Comparison of ENCODE assay signal across 8 cellular contexts in the genomic region with DNA sequence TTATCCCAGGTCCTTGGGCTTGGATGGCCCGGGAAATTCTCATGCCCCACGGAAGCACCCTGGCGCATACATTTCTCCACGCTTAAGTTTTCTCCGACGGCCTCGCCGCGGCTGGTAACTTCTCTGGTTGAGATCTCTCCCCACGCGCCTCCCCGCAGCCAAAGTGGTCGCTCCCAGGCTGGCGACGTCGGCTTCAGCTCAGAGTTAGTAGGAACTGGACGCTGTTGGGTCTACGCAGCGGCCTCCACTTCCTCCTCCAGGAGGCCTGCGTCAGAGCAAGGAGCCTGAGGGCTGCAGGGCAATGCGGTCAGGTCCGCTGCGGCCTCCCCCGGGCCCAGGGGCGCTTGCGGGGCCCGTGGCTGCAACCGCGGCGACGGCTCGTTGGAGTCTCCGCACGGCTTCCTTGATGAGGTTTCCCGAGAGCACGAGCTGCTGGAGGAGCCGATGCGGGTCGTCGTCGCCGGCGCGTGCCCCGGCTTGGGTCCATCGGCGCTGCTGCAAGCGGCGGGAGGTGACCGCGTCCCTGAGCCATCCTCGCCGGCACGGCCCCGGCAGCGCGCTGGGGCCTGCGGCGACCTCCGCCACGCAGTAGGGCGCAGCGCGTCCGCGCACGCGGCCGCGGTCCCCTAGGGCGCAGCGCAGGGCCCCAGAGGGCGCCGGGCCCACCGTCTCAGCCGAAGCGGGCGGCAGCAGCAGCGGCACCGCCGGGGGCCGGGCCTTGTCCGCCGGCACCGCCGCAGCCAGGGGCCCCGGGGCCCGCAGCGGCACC. TPM values are rescaled to one million over a fixed set of nuclear protein-coding genes. Genes with fewer than 3 reads are reported as not detected.
A peak's percentile ranks its signal among the peaks of the same experiment; 100 is the strongest.
DNase-seq lines count a peak whose midpoint lies in the region; FAIRE-seq and TF ChIP-seq lines count a peak whose summit lies in the region.

No MANE protein-coding gene starts in this region.

- H4K20me1 ChIP-seq in neural cell (ENCODE audit: insufficient read depth), result no peaks in the 10 kb centered on the region

- TF ChIP-seq CTCF in fibroblast of pulmonary artery (IDR thresholded peaks at IDR 0.05; ENCODE audit: low read length, missing control alignments) (no peak), neural cell (IDR thresholded peaks at IDR 0.05; ENCODE audit: poor library complexity, severe bottlenecking) (no peak)

- peaks cover 29% of the 10 kb centered on the region for H3K36me3 Mint-ChIP-seq in activated T-cell treated with anti-CD3 and anti-CD28 coated beads, Interleukin-2, amount 50 U/mL, for 24 hours (ENCODE audit: low read depth)

- peak overlapping the region; percentile 90 for H3K4me3 Mint-ChIP-seq in activated T-cell treated with anti-CD3 and anti-CD28 coated beads, Interleukin-2, amount 50 U/mL, for 24 hours

- H2AFZ ChIP-seq in neural cell (ENCODE audit: low read depth, low read length), result no peak overlapping the region

- peak overlapping the region; percentile 93 for H3K9ac ChIP-seq in neural cell (ENCODE audit: low read length)

- no peaks in the 10 kb centered on the region for H3K9me3 Mint-ChIP-seq in activated T-cell treated with anti-CD3 and anti-CD28 coated beads, Interleukin-2, amount 50 U/mL, for 24 hours

- no peak for FAIRE-seq in HTR-8/SVneo (lab: Jason Lieb, UNC)

- peak overlapping the region; percentile 55 for H3K27ac ChIP-seq in neural cell (ENCODE audit: low read length)

- peaks cover 3% of the 10 kb centered on the region for H3F3A ChIP-seq in neural cell (ENCODE audit: insufficient read depth, low read length, poor library complexity, severe bottlenecking)

- DNase-seq in GDM1 (lab: John Stamatoyannopoulos, UW), result peak; percentile 29
- DNase-seq in H7, result peak; percentile 74
- peak; percentile 53 for DNase-seq in MG63
- peak; percentile 68 for DNase-seq in activated T-cell treated with anti-CD3 and anti-CD28 coated beads, Interleukin-2, amount 50 U/mL, for 24 hours
- peak; percentile 53 for DNase-seq in fibroblast of pulmonary artery (ENCODE audit: low read depth)
- DNase-seq in HTR-8/SVneo (ENCODE audit: insufficient read length, low spot score), result no peak
- DNase-seq in LoVo (ENCODE audit: low spot score), result no peak

- no peaks in the 10 kb centered on the region for H3K27me3 Mint-ChIP-seq in activated T-cell treated with anti-CD3 and anti-CD28 coated beads, Interleukin-2, amount 50 U/mL, for 24 hours

- peaks cover 47% of the 10 kb centered on the region for H3K4me1 Mint-ChIP-seq in activated T-cell treated with anti-CD3 and anti-CD28 coated beads, Interleukin-2, amount 50 U/mL, for 24 hours (ENCODE audit: low read depth)

- no peaks in the 10 kb centered on the region for H3K9me2 ChIP-seq in neural cell (ENCODE audit: insufficient read depth, low read length)

- TF ChIP-seq EP300 in neural cell (conservative IDR thresholded peaks at IDR 0.05; ENCODE audit: poor library complexity, severe bottlenecking), result no peak

- H3K4me3 ChIP-seq in H7 (ENCODE audit: insufficient read depth, low read depth, low read length) (peak overlapping the region; percentile 91), MG63 (peak overlapping the region; percentile 78), fibroblast of pulmonary artery (replicated peaks; ENCODE audit: low read depth, low read length) (peak overlapping the region; percentile 70), neural cell (ENCODE audit: low read length) (peak overlapping the region; percentile 97)

- H3K9me3 ChIP-seq in MG63, result no peaks in the 10 kb centered on the region
- H3K9me3 ChIP-seq in neural cell (ENCODE audit: low read length), result no peaks in the 10 kb centered on the region

- no peak for TF ChIP-seq RAD21 in neural cell (conservative IDR thresholded peaks at IDR 0.05)

- H3K79me2 ChIP-seq in neural cell (replicated peaks; ENCODE audit: insufficient read depth, low read length), result peaks cover 17% of the 10 kb centered on the region

- H3K27ac Mint-ChIP-seq in activated T-cell treated with anti-CD3 and anti-CD28 coated beads, Interleukin-2, amount 50 U/mL, for 24 hours, result peak overlapping the region; percentile 93

- H3K36me3 ChIP-seq in H7 (replicated peaks; ENCODE audit: control insufficient read depth, insufficient read depth, low read length) (peaks cover 4% of the 10 kb centered on the region), MG63 (peaks cover 9% of the 10 kb centered on the region), neural cell (ENCODE audit: insufficient read depth, low read length) (no peaks in the 10 kb centered on the region)

- H3K4me2 ChIP-seq in neural cell (ENCODE audit: low read length), result peak overlapping the region; percentile 82

- H3K27me3 ChIP-seq in H7 (ENCODE audit: control insufficient read depth, insufficient read depth, low read length) (peaks cover 2% of the 10 kb centered on the region; the same call in 1 of the 2 replicates), MG63 (peaks cover 6% of the 10 kb centered on the region), neural cell (ENCODE audit: insufficient read depth, low read depth, low read length) (peaks cover 47% of the 10 kb centered on the region)

TF ChIP-seq in neural cell, 6 proteins besides CTCF, POLR2A, EP300 and RAD21:
- no peak for TF ChIP-seq SMC3 (conservative IDR thresholded peaks at IDR 0.05; ENCODE audit: poor library complexity)
- peak; percentile 18 for TF ChIP-seq MXI1 (conservative IDR thresholded peaks at IDR 0.05; ENCODE audit: poor library complexity, severe bottlenecking)
TF ChIP-seq in neural cell: peak in this region for 1.

RNA-seq across cellular contexts. Expression of a gene that starts 0.7 kb away (rescaled TPM):
- 46.8 and 67.0 TPM in 2 replicates for total RNA-seq in H7 (2014; rRNA removed; shearing (Covaris generic))
- total RNA-seq in MG63 (2014; rRNA removed; shearing (Covaris generic); ENCODE audit: low replicate concordance), result 4.7 and 15.4 TPM in 2 replicates
- 13.9 and 18.5 TPM in 2 replicates for polyA plus RNA-seq in neural cell
- polyA minus RNA-seq in neural cell, result 22.9 and 26.1 TPM in 2 replicates

RNA-seq across cellular contexts. Expression of a gene that starts 14.7 kb away (rescaled TPM):
- total RNA-seq in H7 (2014; rRNA removed; shearing (Covaris generic)), result 5.2 and 6.2 TPM in 2 replicates
- 3.8 and 5.9 TPM in 2 replicates for total RNA-seq in MG63 (2014; rRNA removed; shearing (Covaris generic); ENCODE audit: low replicate concordance)
- polyA plus RNA-seq in neural cell, result 10.8 and 12.1 TPM in 2 replicates
- polyA minus RNA-seq in neural cell, result 19.0 and 24.8 TPM in 2 replicates

RNA-seq across cellular contexts. Expression of a gene that starts 41.3 kb away (rescaled TPM):
- 38.7 and 54.0 TPM in 2 replicates for total RNA-seq in H7 (2014; rRNA removed; shearing (Covaris generic))
- 1.7 and 3.2 TPM in 2 replicates for total RNA-seq in MG63 (2014; rRNA removed; shearing (Covaris generic); ENCODE audit: low replicate concordance)
- 5.2 and 8.3 TPM in 2 replicates for polyA plus RNA-seq in neural cell
- polyA minus RNA-seq in neural cell, result 8.3 and 8.9 TPM in 2 replicates

Comparison
In these comparisons a context has a peak if more than half of its experiments do, and no peak if none do; other contexts are left out.
1. DNase-seq: peak in GDM1 (single experiment), H7 (single experiment), MG63 (single experiment), activated T-cell treated with anti-CD3 and anti-CD28 coated beads, Interleukin-2, amount 50 U/mL, for 24 hours (single experiment) and fibroblast of pulmonary artery (single experiment); none in HTR-8/SVneo (single experiment) and LoVo (single experiment).
2. Peak in every context shown above with its lines, with median percentiles within 50 percentile points of each other: H3K4me3 ChIP-seq.